Comparison of ENCODE assay signal across 1 cellular context in genomic region chr5:82872321-82873288, GRCh38.
A peak's percentile ranks its signal among the peaks of the same experiment; 100 is the strongest.
TF ChIP-seq lines count a peak whose summit lies in the region.

No MANE protein-coding gene starts in this region.

TF ChIP-seq in WTC11, 78 proteins besides CTCF, POLR2A, EP300 and RAD21:
- TF ChIP-seq USF2 (CRISPR knock-in tag; IDR thresholded peaks at IDR 0.05) = peak; percentile 22; the same call in 1 of the 2 replicates
- 0 out of 2 replicates have a peak, but pooled peaks have one; percentile 44 for TF ChIP-seq ZNF281 (CRISPR knock-in tag; IDR thresholded peaks at IDR 0.05)
- TF ChIP-seq FOXP1 (CRISPR knock-in tag; IDR thresholded peaks at IDR 0.05; ENCODE audit: borderline replicate concordance) = peak; percentile 63; the same call in 1 of the 2 replicates
